1 cellular context compared by ENCODE assay signal in the genomic region with DNA sequence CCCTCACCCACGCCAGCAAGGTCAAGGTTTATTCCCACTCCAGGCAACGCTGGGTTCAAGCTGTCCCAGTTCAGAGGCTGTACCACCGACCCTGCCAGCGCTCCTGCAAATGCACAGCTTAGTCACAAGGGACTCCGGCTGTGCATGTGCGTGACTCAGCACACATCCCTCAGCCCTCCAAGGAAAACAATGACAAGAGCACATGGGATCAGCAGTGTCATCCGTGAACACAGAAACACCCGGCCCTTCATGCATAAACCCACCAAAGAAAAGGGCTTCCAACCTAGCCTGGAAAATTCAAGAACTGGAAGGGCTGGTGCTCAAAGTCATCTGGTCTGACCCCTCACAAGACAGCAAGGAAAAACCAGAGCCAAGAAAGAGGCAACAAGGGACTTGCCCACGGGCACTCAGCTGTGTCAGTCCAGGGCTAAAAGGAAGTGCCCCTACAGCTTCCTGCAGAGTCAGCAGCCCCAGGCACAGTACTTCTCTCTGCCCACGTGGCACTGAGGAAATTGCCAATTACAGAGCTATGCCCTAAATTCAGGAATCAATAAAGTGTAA.
TF ChIP-seq lines count a peak whose summit lies in the region.

No MANE protein-coding gene starts in this region.

TF ChIP-seq in WTC11, 78 proteins besides CTCF, POLR2A, EP300 and RAD21 (continued from another document):
- TF ChIP-seq E2F5 (CRISPR knock-in tag; IDR thresholded peaks at IDR 0.05) (no peak), IRF2 (CRISPR knock-in tag; IDR thresholded peaks at IDR 0.05; ENCODE audit: borderline replicate concordance, low read depth) (no peak), SMAD4 (CRISPR knock-in tag; IDR thresholded peaks at IDR 0.05) (no peak), TEAD1 (CRISPR knock-in tag; IDR thresholded peaks at IDR 0.05) (no peak), ZNF423 (CRISPR knock-in tag; IDR thresholded peaks at IDR 0.05) (no peak)
- TF ChIP-seq, protein P1, sequence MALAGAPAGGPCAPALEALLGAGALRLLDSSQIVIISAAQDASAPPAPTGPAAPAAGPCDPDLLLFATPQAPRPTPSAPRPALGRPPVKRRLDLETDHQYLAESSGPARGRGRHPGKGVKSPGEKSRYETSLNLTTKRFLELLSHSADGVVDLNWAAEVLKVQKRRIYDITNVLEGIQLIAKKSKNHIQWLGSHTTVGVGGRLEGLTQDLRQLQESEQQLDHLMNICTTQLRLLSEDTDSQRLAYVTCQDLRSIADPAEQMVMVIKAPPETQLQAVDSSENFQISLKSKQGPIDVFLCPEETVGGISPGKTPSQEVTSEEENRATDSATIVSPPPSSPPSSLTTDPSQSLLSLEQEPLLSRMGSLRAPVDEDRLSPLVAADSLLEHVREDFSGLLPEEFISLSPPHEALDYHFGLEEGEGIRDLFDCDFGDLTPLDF (CRISPR knock-in tag; IDR thresholded peaks at IDR 0.05) = no peak
TF ChIP-seq in WTC11: peak in this region for 0.
